In genomic region chr7:43138710-43139601, GRCh38 we compare ENCODE assay signal across 21 cellular contexts. TPM values are rescaled to one million over a fixed set of nuclear protein-coding genes. Genes with fewer than 3 reads are reported as not detected.
A peak's percentile ranks its signal among the peaks of the same experiment; 100 is the strongest.
DNase-seq lines count a peak whose midpoint lies in the region; ATAC-seq lines count a peak whose summit lies in the region.
"Had no signal": no experiment of that assay in that cellular context is flagged by ENCODE, and none has a peak within 500 bp of the region (broad histone marks: within the 10 kb centered on the region; RNA-seq: fewer than 3 reads in every experiment).

No MANE protein-coding gene starts in this region.

- H3K4me3 ChIP-seq in HUES64 (ENCODE audit: low read length) (no peak overlapping the region), iPS-18a (ENCODE audit: low read length) (no peak overlapping the region)
- H3K4me3 ChIP-seq in CD8-positive, alpha-beta memory T cell (ENCODE audit: low read length): no peak overlapping the region
- H3K4me3 ChIP-seq: gastrocnemius medialis, thoracic aorta had no signal

- H3K36me3 ChIP-seq in HUES64 (ENCODE audit: insufficient read depth, low read length): no peaks in the 10 kb centered on the region
- no peaks in the 10 kb centered on the region for H3K36me3 ChIP-seq in iPS-18a (ENCODE audit: control insufficient read depth, low read depth, low read length)
- no peaks in the 10 kb centered on the region for H3K36me3 ChIP-seq in CD8-positive, alpha-beta memory T cell (ENCODE audit: insufficient read depth, low read length)
- H3K36me3 ChIP-seq: gastrocnemius medialis, neutrophil, thoracic aorta had no signal

- H3K27ac ChIP-seq in HUES64 (ENCODE audit: low read depth, low read length): peak overlapping the region; percentile 74
- no peak overlapping the region for H3K27ac ChIP-seq in iPS-18a (ENCODE audit: low read length)
- H3K27ac ChIP-seq in CD8-positive, alpha-beta memory T cell (ENCODE audit: low read depth, low read length): no peak overlapping the region
- H3K27ac ChIP-seq: gastrocnemius medialis, neutrophil, thoracic aorta had no signal

- H3K4me1 ChIP-seq in HUES64 (ENCODE audit: insufficient read depth, low read length): peaks cover 60% of the 10 kb centered on the region
- peaks cover 56% of the 10 kb centered on the region for H3K4me1 ChIP-seq in iPS-18a (ENCODE audit: control insufficient read depth, low read depth, low read length)
- H3K4me1 ChIP-seq in CD8-positive, alpha-beta memory T cell (ENCODE audit: insufficient read depth, low read length): no peaks in the 10 kb centered on the region
- H3K4me1 ChIP-seq: gastrocnemius medialis had no signal

- 51% methylated on average over 6 of the region's 8 CpGs for WGBS in HUES64

- ATAC-seq in HG02938 (IDR thresholded peaks at IDR 0.05; ENCODE audit: unreplicated experiment): no peak
- no peak for ATAC-seq in activated T-cell treated with anti-CD3 and anti-CD28 coated beads, Interleukin-2, amount 50 U/mL, for 4 hours
- ATAC-seq: activated CD8-positive, alpha-beta memory T cell treated with anti-CD3 and anti-CD28 coated beads, Interleukin-2, amount 10 ng/mL, durations not matched to agents 7 days and 5 days; gastrocnemius medialis; right cardiac atrium had no signal

- H3K9ac ChIP-seq in HUES64 (ENCODE audit: low read depth, low read length): peak overlapping the region; percentile 39; the same call in 1 of the 2 replicates
- peak overlapping the region; percentile 0 for H3K9ac ChIP-seq in iPS-18a (ENCODE audit: low read length)

- no peaks in the 10 kb centered on the region for H3K36me3 Mint-ChIP-seq in CD8-positive, alpha-beta memory T cell
- no peaks in the 10 kb centered on the region for H3K36me3 Mint-ChIP-seq in activated T-cell treated with anti-CD3 and anti-CD28 coated beads, Interleukin-2, amount 50 U/mL, for 4 hours (ENCODE audit: insufficient read depth)
- H3K36me3 Mint-ChIP-seq: activated CD8-positive, alpha-beta memory T cell treated with anti-CD3 and anti-CD28 coated beads, Interleukin-2, amount 10 ng/mL, durations not matched to agents 7 days and 5 days had no signal

- H3K9me3 Mint-ChIP-seq in CD8-positive, alpha-beta memory T cell: no peaks in the 10 kb centered on the region
- no peaks in the 10 kb centered on the region for H3K9me3 Mint-ChIP-seq in activated T-cell treated with anti-CD3 and anti-CD28 coated beads, Interleukin-2, amount 50 U/mL, for 4 hours

- POLR2A ChIA-PET in CD8-positive, alpha-beta memory T cell (lab: Charles Lee): no interaction called here

- no peaks in the 10 kb centered on the region for H3K4me1 Mint-ChIP-seq in CD8-positive, alpha-beta memory T cell
- no peaks in the 10 kb centered on the region for H3K4me1 Mint-ChIP-seq in activated T-cell treated with anti-CD3 and anti-CD28 coated beads, Interleukin-2, amount 50 U/mL, for 4 hours (ENCODE audit: low read depth)
- H3K4me1 Mint-ChIP-seq: activated CD8-positive, alpha-beta memory T cell treated with anti-CD3 and anti-CD28 coated beads, Interleukin-2, amount 10 ng/mL, durations not matched to agents 7 days and 5 days had no signal

- H3K27ac Mint-ChIP-seq in CD8-positive, alpha-beta memory T cell: no peak overlapping the region
- H3K27ac Mint-ChIP-seq: activated CD8-positive, alpha-beta memory T cell treated with anti-CD3 and anti-CD28 coated beads, Interleukin-2, amount 10 ng/mL, durations not matched to agents 7 days and 5 days had no signal

- DNase-seq in cerebellum (ENCODE audit: low spot score): peak; percentile 13
- no peak for DNase-seq in CD8-positive, alpha-beta memory T cell
- DNase-seq in NCI-H2029 (lab: John Stamatoyannopoulos, UW): no peak
- no peak for DNase-seq in activated T-cell treated with anti-CD3 and anti-CD28 coated beads, Interleukin-2, amount 50 U/mL, for 4 hours
- DNase-seq: activated CD8-positive, alpha-beta memory T cell treated with anti-CD3 and anti-CD28 coated beads, Interleukin-2, amount 10 ng/mL, durations not matched to agents 7 days and 5 days; activated gamma-delta T cell; aorta; gastrocnemius medialis; GDM1; HCEC 1CT; islet precursor cell; NCI-H1048; right cardiac atrium; RPMI8226; stimulated activated CD4-positive, alpha-beta T cell treated with anti-CD3 and anti-CD28 coated beads, Interleukin-2, amount 100 ng/mL, for 48 hours; T-helper 1 cell had no signal

- H3K4me3 Mint-ChIP-seq in CD8-positive, alpha-beta memory T cell: no peak overlapping the region
- H3K4me3 Mint-ChIP-seq in activated T-cell treated with anti-CD3 and anti-CD28 coated beads, Interleukin-2, amount 50 U/mL, for 4 hours: no peak overlapping the region
- H3K4me3 Mint-ChIP-seq: activated CD8-positive, alpha-beta memory T cell treated with anti-CD3 and anti-CD28 coated beads, Interleukin-2, amount 10 ng/mL, durations not matched to agents 7 days and 5 days had no signal

- H3K27me3 ChIP-seq in HUES64 (ENCODE audit: insufficient read depth, low read length) (no peaks in the 10 kb centered on the region), iPS-18a (ENCODE audit: control insufficient read depth, insufficient read depth, low read length) (no peaks in the 10 kb centered on the region)
- no peaks in the 10 kb centered on the region for H3K27me3 ChIP-seq in CD8-positive, alpha-beta memory T cell (ENCODE audit: insufficient read depth, low read length, poor library complexity, severe bottlenecking)
- H3K27me3 ChIP-seq: gastrocnemius medialis had no signal

- H3K9me3 ChIP-seq in HUES64 (ENCODE audit: insufficient read depth, low read depth, low read length): no peaks in the 10 kb centered on the region
- no peaks in the 10 kb centered on the region for H3K9me3 ChIP-seq in iPS-18a (ENCODE audit: control insufficient read depth, low read depth, low read length)
- no peaks in the 10 kb centered on the region for H3K9me3 ChIP-seq in CD8-positive, alpha-beta memory T cell (ENCODE audit: low read length)
- H3K9me3 ChIP-seq: gastrocnemius medialis, neutrophil, thoracic aorta had no signal

- H3K27me3 Mint-ChIP-seq in CD8-positive, alpha-beta memory T cell: peaks cover 9 to 44% of the 10 kb centered on the region in 2 donors
- H3K27me3 Mint-ChIP-seq in activated T-cell treated with anti-CD3 and anti-CD28 coated beads, Interleukin-2, amount 50 U/mL, for 4 hours (ENCODE audit: low read depth): peaks cover 19% of the 10 kb centered on the region

- CTCF ChIA-PET in CD8-positive, alpha-beta memory T cell (lab: Charles Lee): no interaction called here

RNA-seq across cellular contexts. Expression of gene HECW1, which starts 26.5 kb away (rescaled TPM):
- polyA plus RNA-seq in HUES64 (2013, experiment 1 of 2): 1.4 TPM
- 1.6 TPM for polyA plus RNA-seq in HUES64 (2013, experiment 2 of 2)
- total RNA-seq in cerebellum: 62.1 TPM
- not detected for total RNA-seq in CD8-positive, alpha-beta memory T cell
- not detected for polyA plus RNA-seq in CD8-positive, alpha-beta memory T cell
- not detected for total RNA-seq in activated T-cell treated with anti-CD3 and anti-CD28 coated beads, Interleukin-2, amount 50 U/mL, for 4 hours
- total RNA-seq: activated CD8-positive, alpha-beta memory T cell treated with anti-CD3 and anti-CD28 coated beads, Interleukin-2, amount 10 ng/mL, durations not matched to agents 7 days and 5 days; right cardiac atrium had no signal

Comparison
In these comparisons a context has a peak if more than half of its experiments do, and no peak if none do; other contexts are left out.
1. RNA of gene HECW1, which starts 26.5 kb away (total RNA-seq): 62.1 TPM in cerebellum (single experiment); not detected in CD8-positive, alpha-beta memory T cell and not detected in activated T-cell treated with anti-CD3 and anti-CD28 coated beads, Interleukin-2, amount 50 U/mL, for 4 hours; every median in the first group is over 10 times any median in the second.